19 cellular contexts compared by ENCODE assay signal in the genomic region with DNA sequence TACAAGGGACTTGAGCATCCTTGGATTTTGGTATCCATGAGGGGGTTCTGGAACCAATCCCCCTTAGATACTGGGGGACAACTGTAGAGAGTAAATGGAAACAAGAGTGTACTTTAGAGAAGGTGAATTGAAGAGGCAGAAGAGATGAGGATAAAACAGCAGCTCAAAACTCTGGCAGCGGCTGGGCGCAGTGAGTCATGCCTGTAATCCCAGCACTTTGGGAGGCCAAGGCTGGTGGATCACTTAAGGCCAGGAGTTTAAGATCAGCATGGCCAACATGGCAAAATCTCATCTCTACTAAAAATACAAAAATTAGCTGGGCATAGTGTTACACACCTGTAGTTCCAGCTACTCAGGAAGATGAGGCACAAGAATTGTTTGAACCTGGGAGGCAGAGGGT.
DNase-seq lines count a peak whose midpoint lies in the region; TF ChIP-seq lines count a peak whose summit lies in the region.
"Had no signal": no experiment of that assay in that cellular context is flagged by ENCODE, and none has a peak within 500 bp of the region (broad histone marks: within the 10 kb centered on the region; RNA-seq: fewer than 3 reads in every experiment).

No MANE protein-coding gene starts in this region.

- TF ChIP-seq POLR2A in esophagus muscularis mucosa (IDR thresholded peaks at IDR 0.05; ENCODE audit: low read depth), result no peak

- peak overlapping the region; percentile 26 for H3K27ac Mint-ChIP-seq in progenitor cell of endocrine pancreas
- H3K27ac Mint-ChIP-seq: B cell; CD4-positive, CD25-positive, alpha-beta regulatory T cell; CD8-positive, alpha-beta T cell; GM23338; H9 had no signal

- DNase-seq in NCI-H82 (lab: John Stamatoyannopoulos, UW), result peak; percentile 25
- DNase-seq in NCI-H82 treated with DMSO at 0.1 percent for 48 hours (lab: John Stamatoyannopoulos, UW; ENCODE audit: unreplicated experiment), result no peak
- DNase-seq in islet precursor cell, result peak; percentile 39
- DNase-seq in progenitor cell of endocrine pancreas (ENCODE audit: low spot score, unreplicated experiment), result no peak
- no peak for DNase-seq in NCI-H345 treated with DMSO at 0.1 percent for 48 hours (lab: John Stamatoyannopoulos, UW; ENCODE audit: unreplicated experiment)
- no peak for DNase-seq in esophagus muscularis mucosa (ENCODE audit: extremely low spot score)
- DNase-seq: Caco-2; CD4-positive, CD25-positive, alpha-beta regulatory T cell; CD8-positive, alpha-beta T cell; DMS153; DMS79; EL; GDM1; H9 had no signal

- H3K27me3 Mint-ChIP-seq in progenitor cell of endocrine pancreas, result no peaks in the 10 kb centered on the region
- H3K27me3 Mint-ChIP-seq: B cell; CD4-positive, CD25-positive, alpha-beta regulatory T cell had no signal

- H3K36me3 ChIP-seq in esophagus muscularis mucosa, result no peaks in the 10 kb centered on the region
- H3K36me3 ChIP-seq: BLaER1 had no signal

- no peak overlapping the region for H3K4me3 Mint-ChIP-seq in progenitor cell of endocrine pancreas (ENCODE audit: low read depth)
- H3K4me3 Mint-ChIP-seq: B cell; CD4-positive, CD25-positive, alpha-beta regulatory T cell; CD8-positive, alpha-beta T cell; GM23338; H9 had no signal

- H3K36me3 Mint-ChIP-seq in progenitor cell of endocrine pancreas (ENCODE audit: insufficient read depth), result no peaks in the 10 kb centered on the region
- H3K36me3 Mint-ChIP-seq: CD4-positive, CD25-positive, alpha-beta regulatory T cell; CD8-positive, alpha-beta T cell had no signal

- H3K27ac ChIP-seq in esophagus muscularis mucosa (replicated peaks in 1 of 4), result no peak overlapping the region
- H3K27ac ChIP-seq: 22Rv1, BLaER1, C4-2B had no signal

- no peak for TF ChIP-seq EP300 in esophagus muscularis mucosa (IDR thresholded peaks at IDR 0.05)

- H3K9me3 ChIP-seq in esophagus muscularis mucosa, result no peaks in the 10 kb centered on the region
- H3K9me3 ChIP-seq: BLaER1 had no signal

- peaks cover 19% of the 10 kb centered on the region for H3K4me1 Mint-ChIP-seq in progenitor cell of endocrine pancreas (ENCODE audit: low read depth)
- H3K4me1 Mint-ChIP-seq: B cell; CD4-positive, CD25-positive, alpha-beta regulatory T cell had no signal

- H3K4me3 ChIP-seq in esophagus muscularis mucosa, result no peak overlapping the region
- H3K4me3 ChIP-seq: BLaER1, GM23338 had no signal

- WGBS in esophagus muscularis mucosa, result 85% methylated on average over 2 of the region's 2 CpGs

- H3K4me1 ChIP-seq in esophagus muscularis mucosa, result peaks cover 0 to 19% (median 16%) of the 10 kb centered on the region in 4 donors
- H3K4me1 ChIP-seq: BLaER1, Caco-2 had no signal

- intact Hi-C loops in esophagus muscularis mucosa (cut with DNase I), result no loop called here

- H3K27me3 ChIP-seq in esophagus muscularis mucosa, result no peaks in the 10 kb centered on the region
- H3K27me3 ChIP-seq: BLaER1 had no signal

- H3K9me3 Mint-ChIP-seq in progenitor cell of endocrine pancreas (ENCODE audit: low read depth), result peaks cover 22% of the 10 kb centered on the region

- TF ChIP-seq CTCF in progenitor cell of endocrine pancreas (IDR thresholded peaks at IDR 0.05; ENCODE audit: unreplicated experiment), result no peak
- TF ChIP-seq CTCF in esophagus muscularis mucosa (IDR thresholded peaks at IDR 0.05), result no peak

Comparison
In these comparisons a context has a peak if more than half of its experiments do, and no peak if none do; other contexts are left out.
1. DNase-seq: peak in NCI-H82 (single experiment) and islet precursor cell (single experiment); none in NCI-H82 treated with DMSO at 0.1 percent for 48 hours (single experiment), progenitor cell of endocrine pancreas (single experiment), NCI-H345 treated with DMSO at 0.1 percent for 48 hours (single experiment) and esophagus muscularis mucosa (single experiment).